1 cellular context compared by ENCODE assay signal in genomic region chr14:61254803-61255526, GRCh38.
A peak's percentile ranks its signal among the peaks of the same experiment; 100 is the strongest.
TF ChIP-seq lines count a peak whose summit lies in the region.

No MANE protein-coding gene starts in this region.

TF ChIP-seq in WTC11, 78 proteins besides CTCF, POLR2A, EP300 and RAD21 (continued from another document):
- TF ChIP-seq USF2 (CRISPR knock-in tag; IDR thresholded peaks at IDR 0.05) (no peak), ATF1 (CRISPR knock-in tag; IDR thresholded peaks at IDR 0.05) (no peak), ELF4 (CRISPR knock-in tag; IDR thresholded peaks at IDR 0.05; ENCODE audit: low read depth) (no peak), SMAD3 (CRISPR knock-in tag; IDR thresholded peaks at IDR 0.05; ENCODE audit: borderline replicate concordance) (0 out of 2 replicates have a peak, but pooled peaks have one; percentile 23), NR2C2 (CRISPR knock-in tag; IDR thresholded peaks at IDR 0.05) (no peak), NR1H2 (CRISPR knock-in tag; IDR thresholded peaks at IDR 0.05) (no peak), CBFB (CRISPR knock-in tag; IDR thresholded peaks at IDR 0.05; ENCODE audit: low read depth) (no peak), TP53 (CRISPR knock-in tag; IDR thresholded peaks at IDR 0.05) (no peak), NFATC4 (CRISPR knock-in tag; IDR thresholded peaks at IDR 0.05) (no peak), NFE2L1 (CRISPR knock-in tag; IDR thresholded peaks at IDR 0.05) (no peak), CREB1 (CRISPR knock-in tag; IDR thresholded peaks at IDR 0.05) (no peak), GRHL2 (CRISPR knock-in tag; IDR thresholded peaks at IDR 0.05; ENCODE audit: insufficient replicate concordance, severe bottlenecking) (no peak), FOXP4 (CRISPR knock-in tag; IDR thresholded peaks at IDR 0.05) (peak; percentile 92; the same call in 1 of the 2 replicates), ZSCAN18 (CRISPR knock-in tag; IDR thresholded peaks at IDR 0.05) (no peak), RELA (CRISPR knock-in tag; IDR thresholded peaks at IDR 0.05; ENCODE audit: borderline replicate concordance) (no peak), PRDM15 (CRISPR knock-in tag; IDR thresholded peaks at IDR 0.05) (no peak), E2F4 (CRISPR knock-in tag; IDR thresholded peaks at IDR 0.05; ENCODE audit: borderline replicate concordance, low read depth) (no peak), MYBL2 (CRISPR knock-in tag; IDR thresholded peaks at IDR 0.05) (no peak)
TF ChIP-seq in WTC11: peak in this region for 3.
